In genomic region chr15:90389513-90389912, GRCh38 we compare ENCODE assay signal across 8 cellular contexts. TPM values are rescaled to one million over a fixed set of nuclear protein-coding genes. Genes with fewer than 3 reads are reported as not detected.
DNase-seq lines count a peak whose midpoint lies in the region; ATAC-seq and TF ChIP-seq lines count a peak whose summit lies in the region.
"Had no signal": no experiment of that assay in that cellular context is flagged by ENCODE, and none has a peak within 500 bp of the region (broad histone marks: within the 10 kb centered on the region; RNA-seq: fewer than 3 reads in every experiment).

No MANE protein-coding gene starts in this region.

- H3K9me3 Mint-ChIP-seq in activated naive CD8-positive, alpha-beta T cell treated with anti-CD3 and anti-CD28 coated beads, Interleukin-2, amount 10 ng/mL, durations not matched to agents 7 days and 5 days = no peaks in the 10 kb centered on the region

- POLR2A ChIA-PET in activated naive CD8-positive, alpha-beta T cell treated with anti-CD3 and anti-CD28 coated beads, Interleukin-2, amount 10 ng/mL, durations not matched to agents 7 days and 5 days (lab: Charles Lee) = interaction anchor here (0.6 to 4.1 kb wide), 8 partner anchors 11 to 92 kb away, joined by 3 to 93 read pairs (median 20); no protein-coding TSS in a partner anchor

- intact Hi-C loops in stomach (cut with DNase I; ENCODE audit: low total_unique reads) = no loop called here

- H3K9me3 ChIP-seq in HUES6 (ENCODE audit: control insufficient read depth, insufficient read depth, low read depth, low read length) (no peaks in the 10 kb centered on the region), stomach (no peaks in the 10 kb centered on the region)

- no peak for TF ChIP-seq EP300 in stomach (IDR thresholded peaks at IDR 0.05)

- H3K27ac ChIP-seq in HUES6 (ENCODE audit: low read depth, low read length) (no peak overlapping the region), stomach (peak overlapping the region in 4 of 5 donors; percentile 99 to 100 (median 100))

- H3K27me3 ChIP-seq in HUES6 (ENCODE audit: control insufficient read depth, insufficient read depth, low read length) (no peaks in the 10 kb centered on the region), kidney epithelial cell (ENCODE audit: control insufficient read depth, insufficient read depth, low read length) (no peaks in the 10 kb centered on the region), stomach (no peaks in the 10 kb centered on the region)

- H3K4me1 Mint-ChIP-seq in activated naive CD8-positive, alpha-beta T cell treated with anti-CD3 and anti-CD28 coated beads, Interleukin-2, amount 10 ng/mL, durations not matched to agents 7 days and 5 days = peaks cover 41% of the 10 kb centered on the region

- DNase-seq in activated naive CD8-positive, alpha-beta T cell treated with anti-CD3 and anti-CD28 coated beads, Interleukin-2, amount 10 ng/mL, durations not matched to agents 7 days and 5 days = no peak
- DNase-seq in kidney epithelial cell (ENCODE audit: low read depth) = no peak
- DNase-seq in stomach = no peak
- no peak for DNase-seq in NCI-H1105 treated with DMSO at 0.1 percent for 48 hours (lab: John Stamatoyannopoulos, UW)
- no peak for DNase-seq in amygdala (lab: John Stamatoyannopoulos, UW)
- DNase-seq: NCI-H748 treated with DMSO at 0.1 percent for 48 hours had no signal

- no peak for ATAC-seq in activated naive CD8-positive, alpha-beta T cell treated with anti-CD3 and anti-CD28 coated beads, Interleukin-2, amount 10 ng/mL, durations not matched to agents 7 days and 5 days (ENCODE audit: low read depth)
- ATAC-seq in HG03108 (IDR thresholded peaks at IDR 0.05; ENCODE audit: unreplicated experiment) = no peak

- peaks cover 12% of the 10 kb centered on the region for H3K36me3 ChIP-seq in HUES6 (ENCODE audit: control insufficient read depth, insufficient read depth, low read length)
- peaks cover 2% of the 10 kb centered on the region for H3K36me3 ChIP-seq in kidney epithelial cell (ENCODE audit: control insufficient read depth, insufficient read depth, low read length)
- H3K36me3 ChIP-seq in stomach = peaks cover 10 to 26% (median 18%) of the 10 kb centered on the region in 4 donors

- peaks cover 40% of the 10 kb centered on the region for H3K36me3 Mint-ChIP-seq in activated naive CD8-positive, alpha-beta T cell treated with anti-CD3 and anti-CD28 coated beads, Interleukin-2, amount 10 ng/mL, durations not matched to agents 7 days and 5 days

- 33 to 44% (median 36%) methylated on average over 6 of the region's 6 CpGs for WGBS in stomach, 5 donors

- peak overlapping the region; percentile 90 for H3K4me3 Mint-ChIP-seq in activated naive CD8-positive, alpha-beta T cell treated with anti-CD3 and anti-CD28 coated beads, Interleukin-2, amount 10 ng/mL, durations not matched to agents 7 days and 5 days

- H3K27ac Mint-ChIP-seq in activated naive CD8-positive, alpha-beta T cell treated with anti-CD3 and anti-CD28 coated beads, Interleukin-2, amount 10 ng/mL, durations not matched to agents 7 days and 5 days = peak overlapping the region; percentile 80

- H3K4me3 ChIP-seq in HUES6 (ENCODE audit: low read depth, low read length) (peak overlapping the region; percentile 71), kidney epithelial cell (ENCODE audit: low read depth, low read length) (peak overlapping the region; percentile 98), stomach (peak overlapping the region; percentile 71 to 99 (median 92))

- no peak for TF ChIP-seq POLR2A in stomach (IDR thresholded peaks at IDR 0.05)

- TF ChIP-seq CTCF in kidney epithelial cell (IDR thresholded peaks at IDR 0.05; ENCODE audit: insufficient read depth, low read length, poor library complexity, severe bottlenecking) = no peak
- no peak for TF ChIP-seq CTCF in stomach (IDR thresholded peaks at IDR 0.05)

- H3K4me1 ChIP-seq in HUES6 (ENCODE audit: control insufficient read depth, insufficient read depth, low read length) = peaks cover 43% of the 10 kb centered on the region
- H3K4me1 ChIP-seq in stomach = peaks cover 28 to 60% (median 51%) of the 10 kb centered on the region in 4 donors

- no peak overlapping the region for H3K9ac ChIP-seq in HUES6 (ENCODE audit: low read length)

- no peaks in the 10 kb centered on the region for H3K27me3 Mint-ChIP-seq in activated naive CD8-positive, alpha-beta T cell treated with anti-CD3 and anti-CD28 coated beads, Interleukin-2, amount 10 ng/mL, durations not matched to agents 7 days and 5 days

RNA-seq across cellular contexts. Expression of gene IQGAP1, which starts 1.5 kb away (rescaled TPM):
- 100 to 1,000 TPM; 211 to 220 TPM for total RNA-seq in activated naive CD8-positive, alpha-beta T cell treated with anti-CD3 and anti-CD28 coated beads, Interleukin-2, amount 10 ng/mL, durations not matched to agents 7 days and 5 days
- total RNA-seq in kidney epithelial cell (197 and 205 TPM in 2 replicates), stomach (100 to 1,000 TPM in 3 of 5 donors, 10 to 100 TPM in 2; 74.1 to 222 (median 160) TPM)
- polyA plus RNA-seq in stomach = 10 to 100 TPM; 22.3 to 64.5 (median 43.7) TPM

RNA-seq across cellular contexts. Expression of gene ZNF774, which starts 37.4 kb away (rescaled TPM):
- total RNA-seq in activated naive CD8-positive, alpha-beta T cell treated with anti-CD3 and anti-CD28 coated beads, Interleukin-2, amount 10 ng/mL, durations not matched to agents 7 days and 5 days = 1 to 10 TPM; 1.6 to 2.4 TPM
- total RNA-seq in kidney epithelial cell (2.0 and 4.0 TPM in 2 replicates), stomach (1 to 10 TPM in 4 of 5 donors, under 1 TPM in 1; 0.58 to 7.1 (median 2.9) TPM)
- polyA plus RNA-seq in stomach = 1 to 10 TPM in 2 of 3 donors, under 1 TPM in 1; 0.93 to 2.0 (median 1.2) TPM
